Comparison of ENCODE assay signal across 1 cellular context in the genomic region with DNA sequence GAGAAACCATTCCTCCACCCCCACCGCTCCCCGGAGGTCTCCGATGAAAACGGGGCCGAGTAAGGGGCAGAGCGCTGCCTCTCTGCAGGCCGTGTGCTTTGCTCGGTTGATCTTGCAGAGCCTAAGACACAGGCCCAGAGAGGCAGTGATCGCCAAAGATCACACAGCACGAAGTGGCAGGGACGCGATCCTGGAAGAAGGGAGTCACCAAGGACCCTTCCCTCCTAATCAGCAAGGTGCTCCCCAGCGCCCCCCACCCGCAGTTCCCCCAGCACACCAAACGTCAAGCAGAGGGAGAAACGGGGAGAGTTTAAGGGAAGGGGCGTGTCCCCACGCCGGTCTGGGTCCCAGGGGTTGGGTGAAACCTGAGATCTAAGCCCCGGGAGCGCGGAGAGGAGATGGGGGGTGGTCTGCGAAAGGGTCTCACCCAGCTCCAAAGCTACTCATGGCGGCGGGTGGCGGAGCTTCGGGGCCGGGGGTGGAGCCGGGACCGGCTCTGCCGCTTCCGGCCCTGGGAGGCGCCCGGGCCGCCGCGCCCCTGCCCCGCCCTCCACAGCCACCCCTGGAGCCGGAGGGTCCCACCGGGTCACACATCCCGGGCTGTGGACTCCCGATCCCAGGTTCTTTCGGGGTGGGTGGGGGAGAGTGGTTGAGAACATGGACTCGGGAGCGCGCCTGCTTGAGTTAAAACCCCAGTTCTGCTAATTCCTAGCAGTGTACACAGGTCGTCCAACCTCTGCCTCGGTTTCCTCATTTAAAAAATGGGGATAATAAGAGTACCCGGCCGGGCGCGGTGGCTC.
TF ChIP-seq lines count a peak whose summit lies in the region.

A gene with protein sequence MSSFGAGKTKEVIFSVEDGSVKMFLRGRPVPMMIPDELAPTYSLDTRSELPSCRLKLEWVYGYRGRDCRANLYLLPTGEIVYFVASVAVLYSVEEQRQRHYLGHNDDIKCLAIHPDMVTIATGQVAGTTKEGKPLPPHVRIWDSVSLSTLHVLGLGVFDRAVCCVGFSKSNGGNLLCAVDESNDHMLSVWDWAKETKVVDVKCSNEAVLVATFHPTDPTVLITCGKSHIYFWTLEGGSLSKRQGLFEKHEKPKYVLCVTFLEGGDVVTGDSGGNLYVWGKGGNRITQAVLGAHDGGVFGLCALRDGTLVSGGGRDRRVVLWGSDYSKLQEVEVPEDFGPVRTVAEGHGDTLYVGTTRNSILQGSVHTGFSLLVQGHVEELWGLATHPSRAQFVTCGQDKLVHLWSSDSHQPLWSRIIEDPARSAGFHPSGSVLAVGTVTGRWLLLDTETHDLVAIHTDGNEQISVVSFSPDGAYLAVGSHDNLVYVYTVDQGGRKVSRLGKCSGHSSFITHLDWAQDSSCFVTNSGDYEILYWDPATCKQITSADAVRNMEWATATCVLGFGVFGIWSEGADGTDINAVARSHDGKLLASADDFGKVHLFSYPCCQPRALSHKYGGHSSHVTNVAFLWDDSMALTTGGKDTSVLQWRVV (minus strand): TSS at position 468 of the 800 bp plus-strand sequence. CDS start 21 bp downstream, at position 447.

TF ChIP-seq in K562, 482 proteins besides CTCF, POLR2A, EP300 and RAD21 (continued from another document and continues in another):
- TF ChIP-seq DACH1 (IDR thresholded peaks at IDR 0.05; ENCODE audit: partially characterized antibody) (no peak), ZNF589 (CRISPR knock-in tag; IDR thresholded peaks at IDR 0.05; ENCODE audit: low read depth) (no peak), ZNF133 (CRISPR knock-in tag; IDR thresholded peaks at IDR 0.05) (no peak), TARDBP (IDR thresholded peaks at IDR 0.05) (no peak), LCOR (CRISPR knock-in tag; IDR thresholded peaks at IDR 0.05) (no peak), XRCC4 (IDR thresholded peaks at IDR 0.05; ENCODE audit: extremely low read depth, insufficient read depth, insufficient read length) (no peak), BRF1 (IDR thresholded peaks at IDR 0.05; ENCODE audit: borderline replicate concordance, extremely low read depth, insufficient read length) (no peak), ARNT (IDR thresholded peaks at IDR 0.05) (no peak), CBX5 (IDR thresholded peaks at IDR 0.05; ENCODE audit: borderline replicate concordance, low read depth) (no peak), ATF1 (CRISPR knock-in tag; IDR thresholded peaks at IDR 0.05) (no peak), ATF1 (tag; IDR thresholded peaks at IDR 0.05) (no peak), SAFB2 (IDR thresholded peaks at IDR 0.05; ENCODE audit: borderline replicate concordance, low read depth, low read length, severe bottlenecking) (no peak), KDM1A (IDR thresholded peaks at IDR 0.05) (peak; percentile 73 to 79), SRSF7 (optimal IDR thresholded peaks at IDR 0.05; ENCODE audit: low read depth, low read length) (no peak), ZKSCAN1 (IDR thresholded peaks at IDR 0.05; ENCODE audit: low read depth, low read length) (0 out of 2 replicates have a peak, but pooled peaks have one; percentile 11), CBX1 (IDR thresholded peaks at IDR 0.05; ENCODE audit: low read depth) (peak; percentile 39), ARHGAP35 (IDR thresholded peaks at IDR 0.05; ENCODE audit: partially characterized antibody) (no peak), SIX5 (IDR thresholded peaks at IDR 0.05; ENCODE audit: borderline replicate concordance in 1 of 2, insufficient read depth in 1 of 2, low read depth in 1 of 2, low read length in 2 of 2) (no peak), GATA2 (CRISPR knock-in tag; IDR thresholded peaks at IDR 0.05) (no peak), NFE2L1 (tag; IDR thresholded peaks at IDR 0.05; ENCODE audit: borderline replicate concordance, low read depth) (no peak), RBM34 (IDR thresholded peaks at IDR 0.05; ENCODE audit: borderline replicate concordance, insufficient read depth, low read length) (no peak), ZNF140 (CRISPR knock-in tag; IDR thresholded peaks at IDR 0.05) (no peak), NCOA6 (IDR thresholded peaks at IDR 0.05) (no peak), NR2C1 (IDR thresholded peaks at IDR 0.05) (no peak), NR2C1 (tag; IDR thresholded peaks at IDR 0.05) (no peak), ZNF232 (CRISPR knock-in tag; IDR thresholded peaks at IDR 0.05) (no peak), FOXA1 (IDR thresholded peaks at IDR 0.05; ENCODE audit: borderline replicate concordance) (no peak), ZKSCAN3 (CRISPR knock-in tag; IDR thresholded peaks at IDR 0.05) (no peak), ZC3H11A (IDR thresholded peaks at IDR 0.05; ENCODE audit: low read depth, low read length) (no peak), RBM15 (IDR thresholded peaks at IDR 0.05; ENCODE audit: insufficient read depth, low read length) (no peak), MYBL2 (IDR thresholded peaks at IDR 0.05; ENCODE audit: low read depth) (no peak), MYBL2 (CRISPR knock-in tag; IDR thresholded peaks at IDR 0.05; ENCODE audit: borderline replicate concordance) (no peak), SRSF1 (IDR thresholded peaks at IDR 0.05; ENCODE audit: low read depth, low read length) (no peak), HNRNPK (IDR thresholded peaks at IDR 0.05; ENCODE audit: low read depth, low read length, poor library complexity, severe bottlenecking) (no peak), RFX1 (IDR thresholded peaks at IDR 0.05) (no peak), ZNF75A (CRISPR knock-in tag; IDR thresholded peaks at IDR 0.05) (no peak)
- TF ChIP-seq, protein P1, sequence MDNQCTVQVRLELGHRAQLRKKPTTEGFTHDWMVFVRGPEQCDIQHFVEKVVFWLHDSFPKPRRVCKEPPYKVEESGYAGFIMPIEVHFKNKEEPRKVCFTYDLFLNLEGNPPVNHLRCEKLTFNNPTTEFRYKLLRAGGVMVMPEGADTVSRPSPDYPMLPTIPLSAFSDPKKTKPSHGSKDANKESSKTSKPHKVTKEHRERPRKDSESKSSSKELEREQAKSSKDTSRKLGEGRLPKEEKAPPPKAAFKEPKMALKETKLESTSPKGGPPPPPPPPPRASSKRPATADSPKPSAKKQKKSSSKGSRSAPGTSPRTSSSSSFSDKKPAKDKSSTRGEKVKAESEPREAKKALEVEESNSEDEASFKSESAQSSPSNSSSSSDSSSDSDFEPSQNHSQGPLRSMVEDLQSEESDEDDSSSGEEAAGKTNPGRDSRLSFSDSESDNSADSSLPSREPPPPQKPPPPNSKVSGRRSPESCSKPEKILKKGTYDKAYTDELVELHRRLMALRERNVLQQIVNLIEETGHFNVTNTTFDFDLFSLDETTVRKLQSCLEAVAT (IDR thresholded peaks at IDR 0.05): peak in 1 of 2 experiments; percentile 20; a peak in 1 of 4 replicates
- TF ChIP-seq, protein P2, sequence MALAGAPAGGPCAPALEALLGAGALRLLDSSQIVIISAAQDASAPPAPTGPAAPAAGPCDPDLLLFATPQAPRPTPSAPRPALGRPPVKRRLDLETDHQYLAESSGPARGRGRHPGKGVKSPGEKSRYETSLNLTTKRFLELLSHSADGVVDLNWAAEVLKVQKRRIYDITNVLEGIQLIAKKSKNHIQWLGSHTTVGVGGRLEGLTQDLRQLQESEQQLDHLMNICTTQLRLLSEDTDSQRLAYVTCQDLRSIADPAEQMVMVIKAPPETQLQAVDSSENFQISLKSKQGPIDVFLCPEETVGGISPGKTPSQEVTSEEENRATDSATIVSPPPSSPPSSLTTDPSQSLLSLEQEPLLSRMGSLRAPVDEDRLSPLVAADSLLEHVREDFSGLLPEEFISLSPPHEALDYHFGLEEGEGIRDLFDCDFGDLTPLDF (CRISPR knock-in tag; IDR thresholded peaks at IDR 0.05): no peak
- TF ChIP-seq, protein P3, sequence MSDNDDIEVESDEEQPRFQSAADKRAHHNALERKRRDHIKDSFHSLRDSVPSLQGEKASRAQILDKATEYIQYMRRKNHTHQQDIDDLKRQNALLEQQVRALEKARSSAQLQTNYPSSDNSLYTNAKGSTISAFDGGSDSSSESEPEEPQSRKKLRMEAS (CRISPR knock-in tag; IDR thresholded peaks at IDR 0.05): peak; percentile 56
- TF ChIP-seq, protein P4, sequence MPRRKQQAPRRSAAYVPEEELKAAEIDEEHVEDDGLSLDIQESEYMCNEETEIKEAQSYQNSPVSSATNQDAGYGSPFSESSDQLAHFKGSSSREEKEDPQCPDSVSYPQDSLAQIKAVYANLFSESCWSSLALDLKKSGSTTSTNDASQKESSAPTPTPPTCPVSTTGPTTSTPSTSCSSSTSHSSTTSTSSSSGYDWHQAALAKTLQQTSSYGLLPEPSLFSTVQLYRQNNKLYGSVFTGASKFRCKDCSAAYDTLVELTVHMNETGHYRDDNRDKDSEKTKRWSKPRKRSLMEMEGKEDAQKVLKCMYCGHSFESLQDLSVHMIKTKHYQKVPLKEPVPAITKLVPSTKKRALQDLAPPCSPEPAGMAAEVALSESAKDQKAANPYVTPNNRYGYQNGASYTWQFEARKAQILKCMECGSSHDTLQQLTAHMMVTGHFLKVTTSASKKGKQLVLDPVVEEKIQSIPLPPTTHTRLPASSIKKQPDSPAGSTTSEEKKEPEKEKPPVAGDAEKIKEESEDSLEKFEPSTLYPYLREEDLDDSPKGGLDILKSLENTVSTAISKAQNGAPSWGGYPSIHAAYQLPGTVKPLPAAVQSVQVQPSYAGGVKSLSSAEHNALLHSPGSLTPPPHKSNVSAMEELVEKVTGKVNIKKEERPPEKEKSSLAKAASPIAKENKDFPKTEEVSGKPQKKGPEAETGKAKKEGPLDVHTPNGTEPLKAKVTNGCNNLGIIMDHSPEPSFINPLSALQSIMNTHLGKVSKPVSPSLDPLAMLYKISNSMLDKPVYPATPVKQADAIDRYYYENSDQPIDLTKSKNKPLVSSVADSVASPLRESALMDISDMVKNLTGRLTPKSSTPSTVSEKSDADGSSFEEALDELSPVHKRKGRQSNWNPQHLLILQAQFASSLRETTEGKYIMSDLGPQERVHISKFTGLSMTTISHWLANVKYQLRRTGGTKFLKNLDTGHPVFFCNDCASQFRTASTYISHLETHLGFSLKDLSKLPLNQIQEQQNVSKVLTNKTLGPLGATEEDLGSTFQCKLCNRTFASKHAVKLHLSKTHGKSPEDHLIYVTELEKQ (CRISPR knock-in tag; IDR thresholded peaks at IDR 0.05): no peak
- TF ChIP-seq, protein P5, sequence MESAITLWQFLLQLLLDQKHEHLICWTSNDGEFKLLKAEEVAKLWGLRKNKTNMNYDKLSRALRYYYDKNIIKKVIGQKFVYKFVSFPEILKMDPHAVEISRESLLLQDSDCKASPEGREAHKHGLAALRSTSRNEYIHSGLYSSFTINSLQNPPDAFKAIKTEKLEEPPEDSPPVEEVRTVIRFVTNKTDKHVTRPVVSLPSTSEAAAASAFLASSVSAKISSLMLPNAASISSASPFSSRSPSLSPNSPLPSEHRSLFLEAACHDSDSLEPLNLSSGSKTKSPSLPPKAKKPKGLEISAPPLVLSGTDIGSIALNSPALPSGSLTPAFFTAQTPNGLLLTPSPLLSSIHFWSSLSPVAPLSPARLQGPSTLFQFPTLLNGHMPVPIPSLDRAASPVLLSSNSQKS (CRISPR knock-in tag; IDR thresholded peaks at IDR 0.05): no peak
- TF ChIP-seq, protein P6, sequence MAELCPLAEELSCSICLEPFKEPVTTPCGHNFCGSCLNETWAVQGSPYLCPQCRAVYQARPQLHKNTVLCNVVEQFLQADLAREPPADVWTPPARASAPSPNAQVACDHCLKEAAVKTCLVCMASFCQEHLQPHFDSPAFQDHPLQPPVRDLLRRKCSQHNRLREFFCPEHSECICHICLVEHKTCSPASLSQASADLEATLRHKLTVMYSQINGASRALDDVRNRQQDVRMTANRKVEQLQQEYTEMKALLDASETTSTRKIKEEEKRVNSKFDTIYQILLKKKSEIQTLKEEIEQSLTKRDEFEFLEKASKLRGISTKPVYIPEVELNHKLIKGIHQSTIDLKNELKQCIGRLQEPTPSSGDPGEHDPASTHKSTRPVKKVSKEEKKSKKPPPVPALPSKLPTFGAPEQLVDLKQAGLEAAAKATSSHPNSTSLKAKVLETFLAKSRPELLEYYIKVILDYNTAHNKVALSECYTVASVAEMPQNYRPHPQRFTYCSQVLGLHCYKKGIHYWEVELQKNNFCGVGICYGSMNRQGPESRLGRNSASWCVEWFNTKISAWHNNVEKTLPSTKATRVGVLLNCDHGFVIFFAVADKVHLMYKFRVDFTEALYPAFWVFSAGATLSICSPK (IDR thresholded peaks at IDR 0.05; ENCODE audit: borderline replicate concordance): no peak
- TF ChIP-seq, protein P7, sequence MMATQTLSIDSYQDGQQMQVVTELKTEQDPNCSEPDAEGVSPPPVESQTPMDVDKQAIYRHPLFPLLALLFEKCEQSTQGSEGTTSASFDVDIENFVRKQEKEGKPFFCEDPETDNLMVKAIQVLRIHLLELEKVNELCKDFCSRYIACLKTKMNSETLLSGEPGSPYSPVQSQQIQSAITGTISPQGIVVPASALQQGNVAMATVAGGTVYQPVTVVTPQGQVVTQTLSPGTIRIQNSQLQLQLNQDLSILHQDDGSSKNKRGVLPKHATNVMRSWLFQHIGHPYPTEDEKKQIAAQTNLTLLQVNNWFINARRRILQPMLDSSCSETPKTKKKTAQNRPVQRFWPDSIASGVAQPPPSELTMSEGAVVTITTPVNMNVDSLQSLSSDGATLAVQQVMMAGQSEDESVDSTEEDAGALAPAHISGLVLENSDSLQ (IDR thresholded peaks at IDR 0.05): no peak
- TF ChIP-seq, protein P8, sequence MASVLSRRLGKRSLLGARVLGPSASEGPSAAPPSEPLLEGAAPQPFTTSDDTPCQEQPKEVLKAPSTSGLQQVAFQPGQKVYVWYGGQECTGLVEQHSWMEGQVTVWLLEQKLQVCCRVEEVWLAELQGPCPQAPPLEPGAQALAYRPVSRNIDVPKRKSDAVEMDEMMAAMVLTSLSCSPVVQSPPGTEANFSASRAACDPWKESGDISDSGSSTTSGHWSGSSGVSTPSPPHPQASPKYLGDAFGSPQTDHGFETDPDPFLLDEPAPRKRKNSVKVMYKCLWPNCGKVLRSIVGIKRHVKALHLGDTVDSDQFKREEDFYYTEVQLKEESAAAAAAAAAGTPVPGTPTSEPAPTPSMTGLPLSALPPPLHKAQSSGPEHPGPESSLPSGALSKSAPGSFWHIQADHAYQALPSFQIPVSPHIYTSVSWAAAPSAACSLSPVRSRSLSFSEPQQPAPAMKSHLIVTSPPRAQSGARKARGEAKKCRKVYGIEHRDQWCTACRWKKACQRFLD (CRISPR knock-in tag; IDR thresholded peaks at IDR 0.05): no peak; the same call in 1 of the 2 replicates
- TF ChIP-seq, protein P9, sequence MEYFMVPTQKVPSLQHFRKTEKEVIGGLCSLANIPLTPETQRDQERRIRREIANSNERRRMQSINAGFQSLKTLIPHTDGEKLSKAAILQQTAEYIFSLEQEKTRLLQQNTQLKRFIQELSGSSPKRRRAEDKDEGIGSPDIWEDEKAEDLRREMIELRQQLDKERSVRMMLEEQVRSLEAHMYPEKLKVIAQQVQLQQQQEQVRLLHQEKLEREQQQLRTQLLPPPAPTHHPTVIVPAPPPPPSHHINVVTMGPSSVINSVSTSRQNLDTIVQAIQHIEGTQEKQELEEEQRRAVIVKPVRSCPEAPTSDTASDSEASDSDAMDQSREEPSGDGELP (CRISPR knock-in tag; IDR thresholded peaks at IDR 0.05; ENCODE audit: borderline replicate concordance): peak; percentile 15; the same call in 1 of the 2 replicates
- TF ChIP-seq, protein P10, sequence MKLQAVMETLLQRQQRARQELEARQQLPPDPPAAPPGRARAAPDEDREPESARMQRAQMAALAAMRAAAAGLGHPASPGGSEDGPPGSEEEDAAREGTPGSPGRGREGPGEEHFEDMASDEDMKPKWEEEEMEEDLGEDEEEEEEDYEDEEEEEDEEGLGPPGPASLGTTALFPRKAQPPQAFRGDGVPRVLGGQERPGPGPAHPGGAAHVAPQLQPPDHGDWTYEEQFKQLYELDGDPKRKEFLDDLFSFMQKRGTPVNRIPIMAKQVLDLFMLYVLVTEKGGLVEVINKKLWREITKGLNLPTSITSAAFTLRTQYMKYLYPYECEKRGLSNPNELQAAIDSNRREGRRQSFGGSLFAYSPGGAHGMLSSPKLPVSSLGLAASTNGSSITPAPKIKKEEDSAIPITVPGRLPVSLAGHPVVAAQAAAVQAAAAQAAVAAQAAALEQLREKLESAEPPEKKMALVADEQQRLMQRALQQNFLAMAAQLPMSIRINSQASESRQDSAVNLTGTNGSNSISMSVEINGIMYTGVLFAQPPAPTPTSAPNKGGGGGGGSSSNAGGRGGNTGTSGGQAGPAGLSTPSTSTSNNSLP (IDR thresholded peaks at IDR 0.05; ENCODE audit: borderline replicate concordance, low read depth, low read length): no peak
